1 cellular context compared by ENCODE assay signal in the genomic region with DNA sequence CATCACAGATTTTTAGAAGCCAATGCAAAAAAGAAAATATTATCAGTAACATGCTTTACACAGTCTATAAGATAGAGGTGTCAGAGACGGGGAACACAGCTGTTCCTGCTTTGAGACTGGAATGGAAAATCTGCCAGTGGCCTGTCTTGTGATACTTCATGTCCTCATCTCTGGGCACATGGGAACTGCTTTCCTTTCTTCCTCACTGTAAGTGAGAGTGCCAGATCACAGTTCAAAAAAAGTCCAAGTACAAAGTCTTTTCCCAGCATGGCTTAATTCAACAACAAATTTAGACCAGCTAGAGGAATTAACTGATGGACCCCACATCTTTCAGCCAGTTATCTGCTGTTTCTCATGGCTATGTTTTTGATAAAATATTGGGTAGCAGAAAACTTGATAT.
TF ChIP-seq lines count a peak whose summit lies in the region.

No MANE protein-coding gene starts in this region.

TF ChIP-seq in GM23338, 12 proteins besides CTCF, POLR2A, EP300 and RAD21:
- TF ChIP-seq, protein P1, sequence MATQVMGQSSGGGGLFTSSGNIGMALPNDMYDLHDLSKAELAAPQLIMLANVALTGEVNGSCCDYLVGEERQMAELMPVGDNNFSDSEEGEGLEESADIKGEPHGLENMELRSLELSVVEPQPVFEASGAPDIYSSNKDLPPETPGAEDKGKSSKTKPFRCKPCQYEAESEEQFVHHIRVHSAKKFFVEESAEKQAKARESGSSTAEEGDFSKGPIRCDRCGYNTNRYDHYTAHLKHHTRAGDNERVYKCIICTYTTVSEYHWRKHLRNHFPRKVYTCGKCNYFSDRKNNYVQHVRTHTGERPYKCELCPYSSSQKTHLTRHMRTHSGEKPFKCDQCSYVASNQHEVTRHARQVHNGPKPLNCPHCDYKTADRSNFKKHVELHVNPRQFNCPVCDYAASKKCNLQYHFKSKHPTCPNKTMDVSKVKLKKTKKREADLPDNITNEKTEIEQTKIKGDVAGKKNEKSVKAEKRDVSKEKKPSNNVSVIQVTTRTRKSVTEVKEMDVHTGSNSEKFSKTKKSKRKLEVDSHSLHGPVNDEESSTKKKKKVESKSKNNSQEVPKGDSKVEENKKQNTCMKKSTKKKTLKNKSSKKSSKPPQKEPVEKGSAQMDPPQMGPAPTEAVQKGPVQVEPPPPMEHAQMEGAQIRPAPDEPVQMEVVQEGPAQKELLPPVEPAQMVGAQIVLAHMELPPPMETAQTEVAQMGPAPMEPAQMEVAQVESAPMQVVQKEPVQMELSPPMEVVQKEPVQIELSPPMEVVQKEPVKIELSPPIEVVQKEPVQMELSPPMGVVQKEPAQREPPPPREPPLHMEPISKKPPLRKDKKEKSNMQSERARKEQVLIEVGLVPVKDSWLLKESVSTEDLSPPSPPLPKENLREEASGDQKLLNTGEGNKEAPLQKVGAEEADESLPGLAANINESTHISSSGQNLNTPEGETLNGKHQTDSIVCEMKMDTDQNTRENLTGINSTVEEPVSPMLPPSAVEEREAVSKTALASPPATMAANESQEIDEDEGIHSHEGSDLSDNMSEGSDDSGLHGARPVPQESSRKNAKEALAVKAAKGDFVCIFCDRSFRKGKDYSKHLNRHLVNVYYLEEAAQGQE (IDR thresholded peaks at IDR 0.05; ENCODE audit: unreplicated experiment) = no peak
- TF ChIP-seq, protein P2, sequence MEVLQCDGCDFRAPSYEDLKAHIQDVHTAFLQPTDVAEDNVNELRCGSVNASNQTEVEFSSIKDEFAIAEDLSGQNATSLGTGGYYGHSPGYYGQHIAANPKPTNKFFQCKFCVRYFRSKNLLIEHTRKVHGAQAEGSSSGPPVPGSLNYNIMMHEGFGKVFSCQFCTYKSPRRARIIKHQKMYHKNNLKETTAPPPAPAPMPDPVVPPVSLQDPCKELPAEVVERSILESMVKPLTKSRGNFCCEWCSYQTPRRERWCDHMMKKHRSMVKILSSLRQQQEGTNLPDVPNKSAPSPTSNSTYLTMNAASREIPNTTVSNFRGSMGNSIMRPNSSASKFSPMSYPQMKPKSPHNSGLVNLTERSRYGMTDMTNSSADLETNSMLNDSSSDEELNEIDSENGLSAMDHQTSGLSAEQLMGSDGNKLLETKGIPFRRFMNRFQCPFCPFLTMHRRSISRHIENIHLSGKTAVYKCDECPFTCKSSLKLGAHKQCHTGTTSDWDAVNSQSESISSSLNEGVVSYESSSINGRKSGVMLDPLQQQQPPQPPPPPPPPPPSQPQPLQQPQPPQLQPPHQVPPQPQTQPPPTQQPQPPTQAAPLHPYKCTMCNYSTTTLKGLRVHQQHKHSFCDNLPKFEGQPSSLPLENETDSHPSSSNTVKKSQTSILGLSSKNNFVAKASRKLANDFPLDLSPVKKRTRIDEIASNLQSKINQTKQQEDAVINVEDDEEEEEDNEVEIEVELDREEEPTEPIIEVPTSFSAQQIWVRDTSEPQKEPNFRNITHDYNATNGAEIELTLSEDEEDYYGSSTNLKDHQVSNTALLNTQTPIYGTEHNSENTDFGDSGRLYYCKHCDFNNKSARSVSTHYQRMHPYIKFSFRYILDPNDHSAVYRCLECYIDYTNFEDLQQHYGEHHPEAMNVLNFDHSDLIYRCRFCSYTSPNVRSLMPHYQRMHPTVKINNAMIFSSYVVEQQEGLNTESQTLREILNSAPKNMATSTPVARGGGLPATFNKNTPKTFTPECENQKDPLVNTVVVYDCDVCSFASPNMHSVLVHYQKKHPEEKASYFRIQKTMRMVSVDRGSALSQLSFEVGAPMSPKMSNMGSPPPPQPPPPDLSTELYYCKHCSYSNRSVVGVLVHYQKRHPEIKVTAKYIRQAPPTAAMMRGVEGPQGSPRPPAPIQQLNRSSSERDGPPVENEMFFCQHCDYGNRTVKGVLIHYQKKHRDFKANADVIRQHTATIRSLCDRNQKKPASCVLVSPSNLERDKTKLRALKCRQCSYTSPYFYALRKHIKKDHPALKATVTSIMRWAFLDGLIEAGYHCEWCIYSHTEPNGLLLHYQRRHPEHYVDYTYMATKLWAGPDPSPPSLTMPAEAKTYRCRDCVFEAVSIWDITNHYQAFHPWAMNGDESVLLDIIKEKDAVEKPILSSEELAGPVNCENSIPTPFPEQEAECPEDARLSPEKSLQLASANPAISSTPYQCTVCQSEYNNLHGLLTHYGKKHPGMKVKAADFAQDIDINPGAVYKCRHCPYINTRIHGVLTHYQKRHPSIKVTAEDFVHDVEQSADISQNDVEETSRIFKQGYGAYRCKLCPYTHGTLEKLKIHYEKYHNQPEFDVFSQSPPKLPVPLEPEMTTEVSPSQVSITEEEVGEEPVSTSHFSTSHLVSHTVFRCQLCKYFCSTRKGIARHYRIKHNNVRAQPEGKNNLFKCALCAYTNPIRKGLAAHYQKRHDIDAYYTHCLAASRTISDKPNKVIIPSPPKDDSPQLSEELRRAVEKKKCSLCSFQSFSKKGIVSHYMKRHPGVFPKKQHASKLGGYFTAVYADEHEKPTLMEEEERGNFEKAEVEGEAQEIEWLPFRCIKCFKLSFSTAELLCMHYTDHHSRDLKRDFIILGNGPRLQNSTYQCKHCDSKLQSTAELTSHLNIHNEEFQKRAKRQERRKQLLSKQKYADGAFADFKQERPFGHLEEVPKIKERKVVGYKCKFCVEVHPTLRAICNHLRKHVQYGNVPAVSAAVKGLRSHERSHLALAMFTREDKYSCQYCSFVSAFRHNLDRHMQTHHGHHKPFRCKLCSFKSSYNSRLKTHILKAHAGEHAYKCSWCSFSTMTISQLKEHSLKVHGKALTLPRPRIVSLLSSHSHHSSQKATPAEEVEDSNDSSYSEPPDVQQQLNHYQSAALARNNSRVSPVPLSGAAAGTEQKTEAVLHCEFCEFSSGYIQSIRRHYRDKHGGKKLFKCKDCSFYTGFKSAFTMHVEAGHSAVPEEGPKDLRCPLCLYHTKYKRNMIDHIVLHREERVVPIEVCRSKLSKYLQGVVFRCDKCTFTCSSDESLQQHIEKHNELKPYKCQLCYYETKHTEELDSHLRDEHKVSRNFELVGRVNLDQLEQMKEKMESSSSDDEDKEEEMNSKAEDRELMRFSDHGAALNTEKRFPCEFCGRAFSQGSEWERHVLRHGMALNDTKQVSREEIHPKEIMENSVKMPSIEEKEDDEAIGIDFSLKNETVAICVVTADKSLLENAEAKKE (CRISPR knock-in tag; IDR thresholded peaks at IDR 0.05) = no peak
- no peak for TF ChIP-seq EZH2 (IDR thresholded peaks at IDR 0.05; ENCODE audit: low read depth, unreplicated experiment)
- TF ChIP-seq, protein P3, sequence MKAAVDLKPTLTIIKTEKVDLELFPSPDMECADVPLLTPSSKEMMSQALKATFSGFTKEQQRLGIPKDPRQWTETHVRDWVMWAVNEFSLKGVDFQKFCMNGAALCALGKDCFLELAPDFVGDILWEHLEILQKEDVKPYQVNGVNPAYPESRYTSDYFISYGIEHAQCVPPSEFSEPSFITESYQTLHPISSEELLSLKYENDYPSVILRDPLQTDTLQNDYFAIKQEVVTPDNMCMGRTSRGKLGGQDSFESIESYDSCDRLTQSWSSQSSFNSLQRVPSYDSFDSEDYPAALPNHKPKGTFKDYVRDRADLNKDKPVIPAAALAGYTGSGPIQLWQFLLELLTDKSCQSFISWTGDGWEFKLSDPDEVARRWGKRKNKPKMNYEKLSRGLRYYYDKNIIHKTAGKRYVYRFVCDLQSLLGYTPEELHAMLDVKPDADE (IDR thresholded peaks at IDR 0.05) = no peak
- no peak for TF ChIP-seq NANOG (IDR thresholded peaks at IDR 0.05; ENCODE audit: borderline replicate concordance)
